In genomic region chr7:32916994-32917393, GRCh38 we compare ENCODE assay signal across 10 cellular contexts. TPM values are rescaled to one million over a fixed set of nuclear protein-coding genes. Genes with fewer than 3 reads are reported as not detected.
DNase-seq lines count a peak whose midpoint lies in the region; ATAC-seq, FAIRE-seq and TF ChIP-seq lines count a peak whose summit lies in the region.
"Not testable (repeated sequence)": the region's sequence is repeated elsewhere in the genome, so short reads cannot be mapped to it uniquely, and the experiment has no call there.
"Had no signal": no experiment of that assay in that cellular context is flagged by ENCODE, and none has a peak within 500 bp of the region (broad histone marks: within the 10 kb centered on the region; RNA-seq: fewer than 3 reads in every experiment).

No MANE protein-coding gene starts in this region.

- peaks cover 72% of the 10 kb centered on the region for H3K27me3 Mint-ChIP-seq in WTC11 (ENCODE audit: low read depth)

- not testable (repeated sequence) for TF ChIP-seq EP300 in K562 (IDR thresholded peaks at IDR 0.05; ENCODE audit: low read length)

- FAIRE-seq in GM12891 (lab: Jason Lieb, UNC) (peak; percentile 72), bronchial epithelial cell (lab: Jason Lieb, UNC) (peak; percentile 62), keratinocyte (lab: Jason Lieb, UNC) (peak; percentile 53)
- FAIRE-seq in K562 (lab: Jason Lieb, UNC) = not testable (repeated sequence)

- not testable (repeated sequence) for H3K79me2 ChIP-seq in PC-3 (ENCODE audit: low read length); K562 (ENCODE audit: control insufficient read depth, insufficient read depth, low read length); keratinocyte (ENCODE audit: control insufficient read depth, insufficient read depth, low read length)

- ATAC-seq in PC-3 (peak; percentile 64), WTC11 (peak; percentile 67), K562 (peak; percentile 21; the same call in 1 of the 3 replicates)
- ATAC-seq in stimulated activated effector memory CD8-positive, alpha-beta T cell treated with anti-CD3 and anti-CD28 coated beads, Interleukin-12 subunit alpha, Interleukin-12 subunit beta, amount 100 ng/mL, for 72 hours = not testable (repeated sequence)

- H3K4me3 ChIP-seq in A673 (ENCODE audit: low read depth, low read length, poor library complexity, severe bottlenecking); PC-3 (ENCODE audit: low read length); K562; bronchial epithelial cell (ENCODE audit: low read depth, low read length); keratinocyte (ENCODE audit: control insufficient read depth in 2 of 3, extremely low read depth in 1 of 3, insufficient read depth in 2 of 3, low read depth in 1 of 3, low read length in 3 of 3): not testable (repeated sequence)

- not testable (repeated sequence) for H3K9me1 ChIP-seq in K562 (ENCODE audit: control insufficient read depth, insufficient read depth, low read length); keratinocyte (ENCODE audit: control insufficient read depth, extremely low read depth, insufficient read depth, low read length)

- TSS peak; percentile 59 for BruUV-seq in A673 (replicated peaks; lab: Mats Ljungman, UMichigan)
- not testable (repeated sequence) for BruUV-seq in PC-3 (replicated peaks; lab: Mats Ljungman, UMichigan); K562 (replicated peaks; lab: Mats Ljungman, UMichigan)

- WGBS in K562 (ENCODE audit: insufficient coverage, low coverage, missing lambda C conversion rate) = 89% methylated on average over 5 of the region's 7 CpGs

- POLR2A ChIA-PET in A673 (lab: Charles Lee; ENCODE audit: low non-redundant PET); PC-3 (lab: Charles Lee; ENCODE audit: unreplicated experiment); WTC11 (lab: Charles Lee); K562 (lab: Yijun Ruan, JAX): not testable (repeated sequence)

- CTCF ChIA-PET in A673 (lab: Charles Lee); PC-3 (lab: Charles Lee); WTC11 (lab: Charles Lee); K562 (lab: Yijun Ruan, JAX; ENCODE audit: low intra/inter-chr PET ratio): not testable (repeated sequence)

- H3K36me3 ChIP-seq in A673 (ENCODE audit: insufficient read depth, low read length, poor library complexity, severe bottlenecking) (peaks cover 55% of the 10 kb centered on the region), K562 (ENCODE audit: control insufficient read depth, insufficient read depth, low read length) (peaks cover 62% of the 10 kb centered on the region), keratinocyte (ENCODE audit: control insufficient read depth in 2 of 2, extremely low read depth in 1 of 2, insufficient read depth in 2 of 2, low read length in 2 of 2) (peaks cover 9 to 22% of the 10 kb centered on the region in 2 experiments)
- H3K36me3 ChIP-seq in PC-3 (ENCODE audit: low read depth, low read length); bronchial epithelial cell (ENCODE audit: control insufficient read depth, insufficient read depth, low read length): not testable (repeated sequence)

- not testable (repeated sequence) for H3K4me3 Mint-ChIP-seq in WTC11; stimulated activated effector memory CD8-positive, alpha-beta T cell treated with anti-CD3 and anti-CD28 coated beads, Interleukin-12 subunit alpha, Interleukin-12 subunit beta, amount 100 ng/mL, for 72 hours

- in situ Hi-C loops in K562 (cut with MboI) = not testable (repeated sequence)

- H3K27ac Mint-ChIP-seq in WTC11 = not testable (repeated sequence)
- H3K27ac Mint-ChIP-seq in stimulated activated effector memory CD8-positive, alpha-beta T cell treated with anti-CD3 and anti-CD28 coated beads, Interleukin-12 subunit alpha, Interleukin-12 subunit beta, amount 100 ng/mL, for 72 hours = peak overlapping the region; percentile 24

- TF ChIP-seq POLR2A in GM12891 (IDR thresholded peaks at IDR 0.05; ENCODE audit: low read depth, low read length); K562 (conservative IDR thresholded peaks at IDR 0.05): not testable (repeated sequence)

- not testable (repeated sequence) for H2AFZ ChIP-seq in PC-3 (ENCODE audit: low read length); K562 (ENCODE audit: low read depth, low read length); keratinocyte (ENCODE audit: control insufficient read depth, low read length)

- H3K9me3 Mint-ChIP-seq in WTC11; stimulated activated effector memory CD8-positive, alpha-beta T cell treated with anti-CD3 and anti-CD28 coated beads, Interleukin-12 subunit alpha, Interleukin-12 subunit beta, amount 100 ng/mL, for 72 hours: not testable (repeated sequence)

- not testable (repeated sequence) for H3K4me1 ChIP-seq in A673 (ENCODE audit: insufficient read depth, low read length, poor library complexity, severe bottlenecking); PC-3 (ENCODE audit: insufficient read depth, low read length); K562 (replicated peaks in 1 of 2; ENCODE audit: control insufficient read depth in 2 of 2, insufficient read depth in 2 of 2, low read length in 2 of 2); keratinocyte (ENCODE audit: control insufficient read depth, extremely low read depth, insufficient read depth, low read length)

- not testable (repeated sequence) for H3K27ac ChIP-seq in A673 (ENCODE audit: low read depth, low read length, poor library complexity, severe bottlenecking); PC-3 (ENCODE audit: low read length); K562 (ENCODE audit: extremely low read depth, low read depth, low read length); keratinocyte (ENCODE audit: control insufficient read depth, insufficient read depth, low read length)

- TF ChIP-seq CTCF in A673 (conservative IDR thresholded peaks at IDR 0.05; ENCODE audit: low read depth, low read length); PC-3 (conservative IDR thresholded peaks at IDR 0.05; ENCODE audit: low read depth, low read length); WTC11 (IDR thresholded peaks at IDR 0.05); K562 (IDR thresholded peaks at IDR 0.05 in 2 of 3, conservative IDR thresholded peaks at IDR 0.05 in 1 of 3; ENCODE audit: insufficient read depth in 2 of 3, low read depth in 1 of 3, low read length in 3 of 3); bronchial epithelial cell (IDR thresholded peaks at IDR 0.05; ENCODE audit: insufficient read depth, low read length, severe bottlenecking); keratinocyte (optimal IDR thresholded peaks at IDR 0.05 in 1 of 3, IDR thresholded peaks at IDR 0.05 in 1 of 3, conservative IDR thresholded peaks at IDR 0.05 in 1 of 3; ENCODE audit: extremely low read depth in 1 of 3, insufficient read depth in 2 of 3, low read length in 3 of 3): not testable (repeated sequence)

- dilution Hi-C loops in keratinocyte (cut with MboI; ENCODE audit: extremely low pct_ligation_motif_present, low sequenced_read_pairs) = not testable (repeated sequence)

- H3K9me2 ChIP-seq in PC-3 (replicated peaks; ENCODE audit: low read length) = not testable (repeated sequence)

- H3K36me3 Mint-ChIP-seq in WTC11; stimulated activated effector memory CD8-positive, alpha-beta T cell treated with anti-CD3 and anti-CD28 coated beads, Interleukin-12 subunit alpha, Interleukin-12 subunit beta, amount 100 ng/mL, for 72 hours: not testable (repeated sequence)

- not testable (repeated sequence) for H3K9me3 ChIP-seq in A673 (ENCODE audit: low read depth, low read length, poor library complexity, severe bottlenecking); PC-3 (ENCODE audit: low read length); K562 (replicated peaks; ENCODE audit: control insufficient read depth, insufficient read depth, low read depth, low read length); keratinocyte (ENCODE audit: control insufficient read depth, low read depth, low read length)

- intact Hi-C loops in A673 (cut with micrococcal nuclease; ENCODE audit: unreplicated experiment); PC-3 (cut with micrococcal nuclease); K562 (cut with micrococcal nuclease): not testable (repeated sequence)

- not testable (repeated sequence) for H3K27me3 ChIP-seq in A673 (replicated peaks; ENCODE audit: insufficient read depth, low read depth, low read length, poor library complexity); PC-3 (ENCODE audit: low read length); K562 (ENCODE audit: control insufficient read depth in 2 of 2, insufficient read depth in 2 of 2, low read length in 2 of 2); bronchial epithelial cell (ENCODE audit: control insufficient read depth, insufficient read depth, low read length); keratinocyte (ENCODE audit: control insufficient read depth, extremely low read depth, insufficient read depth, low read length)

- not testable (repeated sequence) for H4K20me1 ChIP-seq in PC-3 (ENCODE audit: low read length); K562 (replicated peaks; ENCODE audit: control insufficient read depth, insufficient read depth, low read length); keratinocyte (ENCODE audit: control insufficient read depth, extremely low read depth, insufficient read depth, low read length)

- H3K4me1 Mint-ChIP-seq in WTC11 = not testable (repeated sequence)
- H3K4me1 Mint-ChIP-seq in stimulated activated effector memory CD8-positive, alpha-beta T cell treated with anti-CD3 and anti-CD28 coated beads, Interleukin-12 subunit alpha, Interleukin-12 subunit beta, amount 100 ng/mL, for 72 hours = peaks cover 12% of the 10 kb centered on the region

- not testable (repeated sequence) for H3K4me2 ChIP-seq in PC-3 (ENCODE audit: low read length); K562 (ENCODE audit: insufficient read depth, low read length); keratinocyte (ENCODE audit: control insufficient read depth, extremely low read depth, insufficient read depth, low read depth, low read length)

- TF ChIP-seq RAD21 in K562 (CRISPR knock-in tag; conservative IDR thresholded peaks at IDR 0.05 in 1 of 2, IDR thresholded peaks at IDR 0.05 in 1 of 2) = not testable (repeated sequence)

- not testable (repeated sequence) for H3F3A ChIP-seq in PC-3 (ENCODE audit: low read length, unreplicated experiment)

- DNase-seq in A673 (ENCODE audit: low spot score); GM12891 (ENCODE audit: insufficient read length, low spot score); PC-3; WTC11 (ENCODE audit: low spot score); K562 (ENCODE audit: extremely low read depth in 1 of 4, low spot score in 3 of 4); bronchial epithelial cell (ENCODE audit: low read depth); keratinocyte (ENCODE audit: low read depth, low spot score); stimulated activated effector memory CD8-positive, alpha-beta T cell treated with anti-CD3 and anti-CD28 coated beads, Interleukin-12 subunit alpha, Interleukin-12 subunit beta, amount 100 ng/mL, for 72 hours (ENCODE audit: low spot score in 2 of 2): not testable (repeated sequence)

- H3K9ac ChIP-seq in PC-3 (ENCODE audit: low read length); K562 (ENCODE audit: insufficient read depth in 1 of 2, low read depth in 2 of 2, low read length in 2 of 2); keratinocyte (ENCODE audit: control insufficient read depth, extremely low read depth, insufficient read depth, low read length): not testable (repeated sequence)

RNA-seq across cellular contexts. Expression of gene KBTBD2, which starts 25.4 kb away (rescaled TPM):
- total RNA-seq in A673 (2021) (48.7 and 51.0 TPM in 2 replicates), PC-3 (2014; rRNA removed) (16.3 and 17.9 TPM in 2 replicates), WTC11 (2021) (26.8 to 29.7 TPM (median 28.2 TPM) in 3 replicates), K562 (2014; rRNA removed) (27.3 and 27.8 TPM in 2 replicates), K562 (2014; rRNA removed; fragmentation: Illumina TruSeq; extraction: Trizol) (40.3 and 50.3 TPM in 2 replicates), K562 (2015; rRNA removed; fragmentation: Illumina TruSeq; extraction: Trizol) (33.8 and 35.8 TPM in 2 replicates), K562 (2021) (27.0 and 31.4 TPM in 2 replicates), bronchial epithelial cell (26.6 and 47.7 TPM in 2 replicates)
- 10.4 TPM for polyA plus RNA-seq in GM12891 (2012; ENCODE audit: low read depth, missing spikeins)
- 104 and 163 TPM in 2 replicates for total RNA-seq in K562 (2011; cell fraction: chromatin; rRNA removed; ENCODE audit: low replicate concordance)
- total RNA-seq in K562 (2011; cell fraction: nucleolus; rRNA removed) = 38.5 and 42.6 TPM in 2 replicates
- total RNA-seq in K562 (2011; cell fraction: nucleoplasm; rRNA removed) = 74.4 and 118 TPM in 2 replicates
- polyA plus RNA-seq in K562 (2011; rRNA removed) (49.8 and 62.2 TPM in 2 replicates), K562 (2014; fragmentation: Illumina TruSeq; extraction: Trizol) (29.1 and 35.2 TPM in 2 replicates), K562 (2014; fragmentation: Nextera tagmentation; extraction: Ambion mirVana) (10 to 100 TPM; 22.8 to 22.9 TPM), K562 (2014; rRNA removed) (27.4 and 30.8 TPM in 2 replicates), keratinocyte (17.8 to 28.2 TPM (median 21.4 TPM) in 3 replicates)
- 14.2 and 26.7 TPM in 2 replicates for polyA plus RNA-seq in K562 (2011; cell fraction: cytosol; rRNA removed)
- polyA plus RNA-seq in K562 (2011; cell fraction: nucleus; rRNA removed) = 21.8 and 25.6 TPM in 2 replicates
- polyA plus RNA-seq in K562 (2012) = 22.4 and 24.3 TPM in 2 replicates
- 104 and 106 TPM in 2 replicates for polyA minus RNA-seq in K562 (2011; rRNA and poly(A)+ RNA removed)
- polyA minus RNA-seq in K562 (2011; cell fraction: cytosol; rRNA and poly(A)+ RNA removed) = 20.4 and 34.2 TPM in 2 replicates
- polyA minus RNA-seq in K562 (2011; cell fraction: nucleus; rRNA and poly(A)+ RNA removed) = 25.0 and 32.5 TPM in 2 replicates
- polyA plus RNA-seq in keratinocyte (2011; ENCODE audit: low read depth) = 22.6 TPM
- 10.5 and 23.9 TPM in 2 replicates for polyA plus RNA-seq in keratinocyte (2011; cell fraction: cytosol; rRNA removed)
- 23.4 and 30.3 TPM in 2 replicates for polyA plus RNA-seq in keratinocyte (2011; cell fraction: nucleus; rRNA removed)
- 17.9 and 18.9 TPM in 2 replicates for polyA plus RNA-seq in keratinocyte (2012; ENCODE audit: low replicate concordance)
- polyA minus RNA-seq in keratinocyte = 6.3 to 47.3 TPM (median 36.4 TPM) in 3 replicates
- polyA minus RNA-seq in keratinocyte (2011; cell fraction: cytosol; rRNA and poly(A)+ RNA removed) = 14.4 TPM
- 21.9 and 34.9 TPM in 2 replicates for polyA minus RNA-seq in keratinocyte (2011; cell fraction: nucleus; rRNA and poly(A)+ RNA removed)

RNA-seq across cellular contexts. Expression of gene FKBP9, which starts 40.2 kb away (rescaled TPM):
- total RNA-seq in A673 (2021) = 28.6 and 39.1 TPM in 2 replicates
- polyA plus RNA-seq in GM12891 (2012; ENCODE audit: low read depth, missing spikeins) = 5.5 TPM
- 62.3 and 63.4 TPM in 2 replicates for total RNA-seq in PC-3 (2014; rRNA removed)
- 11.0 to 18.0 TPM (median 12.7 TPM) in 3 replicates for total RNA-seq in WTC11 (2021)
- total RNA-seq in K562 (2011; cell fraction: chromatin; rRNA removed; ENCODE audit: low replicate concordance) = 60.0 and 63.9 TPM in 2 replicates
- 53.8 and 63.0 TPM in 2 replicates for total RNA-seq in K562 (2011; cell fraction: nucleolus; rRNA removed)
- total RNA-seq in K562 (2011; cell fraction: nucleoplasm; rRNA removed) = 56.3 and 59.8 TPM in 2 replicates
- 14.4 and 18.6 TPM in 2 replicates for total RNA-seq in K562 (2014; rRNA removed)
- 18.8 and 19.2 TPM in 2 replicates for total RNA-seq in K562 (2014; rRNA removed; fragmentation: Illumina TruSeq; extraction: Trizol)
- total RNA-seq in K562 (2015; rRNA removed; fragmentation: Illumina TruSeq; extraction: Trizol) = 17.0 and 17.8 TPM in 2 replicates
- total RNA-seq in K562 (2021) = 23.7 and 27.2 TPM in 2 replicates
- polyA plus RNA-seq in K562 (2011; rRNA removed) = 15.9 and 18.6 TPM in 2 replicates
- 16.3 and 28.5 TPM in 2 replicates for polyA plus RNA-seq in K562 (2011; cell fraction: cytosol; rRNA removed)
- 17.6 and 26.7 TPM in 2 replicates for polyA plus RNA-seq in K562 (2011; cell fraction: nucleus; rRNA removed)
- 24.7 and 37.0 TPM in 2 replicates for polyA plus RNA-seq in K562 (2012)
- polyA plus RNA-seq in K562 (2014; fragmentation: Illumina TruSeq; extraction: Trizol) = 15.8 and 16.7 TPM in 2 replicates
- 1 to 10 TPM; 5.9 to 8.1 TPM for polyA plus RNA-seq in K562 (2014; fragmentation: Nextera tagmentation; extraction: Ambion mirVana)
- polyA plus RNA-seq in K562 (2014; rRNA removed) = 10.9 and 12.2 TPM in 2 replicates
- polyA minus RNA-seq in K562 (2011; rRNA and poly(A)+ RNA removed) = 55.7 and 77.7 TPM in 2 replicates
- polyA minus RNA-seq in K562 (2011; cell fraction: cytosol; rRNA and poly(A)+ RNA removed) = 11.5 and 28.3 TPM in 2 replicates
- 9.7 and 17.9 TPM in 2 replicates for polyA minus RNA-seq in K562 (2011; cell fraction: nucleus; rRNA and poly(A)+ RNA removed)
- total RNA-seq in bronchial epithelial cell = 468 and 571 TPM in 2 replicates
- polyA plus RNA-seq in keratinocyte = 72.6 to 173 TPM (median 92.2 TPM) in 3 replicates
- 91.6 TPM for polyA plus RNA-seq in keratinocyte (2011; ENCODE audit: low read depth)
- polyA plus RNA-seq in keratinocyte (2011; cell fraction: cytosol; rRNA removed) = 74.2 and 99.6 TPM in 2 replicates
- 210 and 211 TPM in 2 replicates for polyA plus RNA-seq in keratinocyte (2011; cell fraction: nucleus; rRNA removed)
- polyA plus RNA-seq in keratinocyte (2012; ENCODE audit: low replicate concordance) = 138 and 144 TPM in 2 replicates
- 88.1 to 215 TPM (median 145 TPM) in 3 replicates for polyA minus RNA-seq in keratinocyte
- polyA minus RNA-seq in keratinocyte (2011; cell fraction: cytosol; rRNA and poly(A)+ RNA removed) = 229 TPM
- polyA minus RNA-seq in keratinocyte (2011; cell fraction: nucleus; rRNA and poly(A)+ RNA removed) = 179 and 344 TPM in 2 replicates
- total RNA-seq: CD4-positive, CD25-positive, alpha-beta regulatory T cell; CD8-positive, alpha-beta T cell had no signal
